ENCODE assay signal across 26 cellular contexts in genomic region chr18:78393463-78393862, GRCh38.
DNase-seq lines count a peak whose midpoint lies in the region; ATAC-seq, FAIRE-seq and TF ChIP-seq lines count a peak whose summit lies in the region.
"Had no signal": no experiment of that assay in that cellular context is flagged by ENCODE, and none has a peak within 500 bp of the region (broad histone marks: within the 10 kb centered on the region; RNA-seq: fewer than 3 reads in every experiment).

No MANE protein-coding gene starts in this region.

- no peaks in the 10 kb centered on the region for H3K27me3 ChIP-seq in small intestine (ENCODE audit: control insufficient read depth in 2 of 2, insufficient read depth in 2 of 2, low read length in 2 of 2)
- H3K27me3 ChIP-seq: BE2C; BLaER1 treated with 17β-estradiol and CSF1 and Interleukin-3, amounts not matched to agents 10 nM and 100 nM had no signal

- H3K27ac ChIP-seq in VCaP (peak overlapping the region; percentile 46), small intestine (ENCODE audit: low read depth in 1 of 2, low read length in 1 of 2) (no peak overlapping the region)
- H3K27ac ChIP-seq: A549; BLaER1 treated with 17β-estradiol and CSF1 and Interleukin-3, amounts not matched to agents 10 nM and 100 nM; GM23248 had no signal

- FAIRE-seq in small intestine (lab: Jason Lieb, UNC): no peak
- FAIRE-seq: A549, GM12891, GM18507, GM19239, H1 had no signal

- peaks cover 1% of the 10 kb centered on the region for H3K9me3 ChIP-seq in small intestine (ENCODE audit: control insufficient read depth, low read depth)
- H3K9me3 ChIP-seq: A549; BE2C; BLaER1 treated with 17β-estradiol and CSF1 and Interleukin-3, amounts not matched to agents 10 nM and 100 nM had no signal

- peak; percentile 44 for DNase-seq in NCI-H748 (lab: John Stamatoyannopoulos, UW; ENCODE audit: unreplicated experiment)
- DNase-seq in NCI-H748 treated with DMSO at 0.1 percent for 48 hours (lab: John Stamatoyannopoulos, UW): no peak
- DNase-seq in NCI-H1105 (lab: John Stamatoyannopoulos, UW): peak; percentile 12
- DNase-seq in small intestine: peak; percentile 70
- DNase-seq in NCI-H526 (lab: John Stamatoyannopoulos, UW): no peak
- DNase-seq: 8988T; ACHN; AML-193; BE2C; Calu3; CD4-positive, alpha-beta T cell; CD8-positive, alpha-beta memory T cell; DMS53; DMS79 treated with DMSO at 0.1 percent for 48 hours; GF-D8; GM23248; H7; HCEC 1CT had no signal

- WGBS in small intestine, 3 donors: 32 to 72% (median 42%) methylated on average over 7 of the region's 7 CpGs

- no peaks in the 10 kb centered on the region for H3K4me1 ChIP-seq in small intestine (ENCODE audit: control insufficient read depth in 2 of 2, insufficient read depth in 1 of 2, low read depth in 1 of 2, low read length in 1 of 2)
- H3K4me1 ChIP-seq: A549; BE2C; BLaER1 treated with 17β-estradiol and CSF1 and Interleukin-3, amounts not matched to agents 10 nM and 100 nM had no signal

- no peak for TF ChIP-seq CTCF in VCaP (conservative IDR thresholded peaks at IDR 0.05)

- H3K36me3 ChIP-seq in small intestine (ENCODE audit: control insufficient read depth in 2 of 2, insufficient read depth in 2 of 2, low read length in 2 of 2): no peaks in the 10 kb centered on the region
- H3K36me3 ChIP-seq: BE2C; BLaER1 treated with 17β-estradiol and CSF1 and Interleukin-3, amounts not matched to agents 10 nM and 100 nM had no signal

- no peak overlapping the region for H3K4me3 ChIP-seq in small intestine (ENCODE audit: low read depth in 1 of 2, low read length in 2 of 2)
- H3K4me3 ChIP-seq: A549; BLaER1 treated with 17β-estradiol and CSF1 and Interleukin-3, amounts not matched to agents 10 nM and 100 nM; GM23248 had no signal

- no peak for ATAC-seq in GM18861 (IDR thresholded peaks at IDR 0.05; ENCODE audit: unreplicated experiment)
- ATAC-seq: A549 had no signal

Comparison
In these comparisons a context has a peak if more than half of its experiments do, and no peak if none do; other contexts are left out.
1. DNase-seq: peak in NCI-H748 (single experiment), NCI-H1105 (single experiment) and small intestine (single experiment); none in NCI-H748 treated with DMSO at 0.1 percent for 48 hours (single experiment) and NCI-H526 (0 of 2).